Comparison of ENCODE assay signal across 8 cellular contexts in genomic region chr17:43906951-43907424, GRCh38. TPM values are rescaled to one million over a fixed set of nuclear protein-coding genes. Genes with fewer than 3 reads are reported as not detected.
DNase-seq lines count a peak whose midpoint lies in the region; ATAC-seq and TF ChIP-seq lines count a peak whose summit lies in the region.

No MANE protein-coding gene starts in this region.

- H4K20me1 ChIP-seq in DOHH2 (ENCODE audit: control insufficient read depth, insufficient read depth, low read depth, low read length), result no peaks in the 10 kb centered on the region

- CTCF ChIA-PET in activated B cell treated with CpG ODN at 0.5 μM for 24 hours (lab: Charles Lee), result interaction anchor here (3.2 kb wide), 1 partner anchor 37 kb away, joined by 10 read pairs; no protein-coding TSS in a partner anchor

- intact Hi-C loops in activated B cell treated with CpG ODN at 0.5 μM for 24 hours (cut with micrococcal nuclease), result loop anchor here (5.0 to 10.0 kb wide), 2 partner anchors 82 to 100 kb away; no protein-coding TSS in a partner anchor
- intact Hi-C loops in prostate gland (cut with DNase I), result no loop called here

- peak overlapping the region; percentile 61 for H3K4me2 ChIP-seq in DOHH2 (ENCODE audit: low read length)

- H3F3A ChIP-seq in DOHH2 (ENCODE audit: control insufficient read depth, insufficient read depth), result no peaks in the 10 kb centered on the region

- WGBS in prostate gland, result under 1% methylated on average over 26 of the region's 29 CpGs

- H3K27me3 ChIP-seq in DOHH2 (ENCODE audit: control insufficient read depth, low read length), result peaks cover 65% of the 10 kb centered on the region
- H3K27me3 ChIP-seq in prostate gland (replicated peaks; ENCODE audit: insufficient read depth), result no peaks in the 10 kb centered on the region

- no peak for TF ChIP-seq POLR2A in prostate gland (IDR thresholded peaks at IDR 0.05)

- H3K36me3 ChIP-seq in DOHH2 (ENCODE audit: control insufficient read depth, low read length) (no peaks in the 10 kb centered on the region), prostate gland (no peaks in the 10 kb centered on the region)

- H3K4me1 Mint-ChIP-seq in activated B cell treated with CpG ODN at 0.5 μM for 24 hours (peaks cover 23% of the 10 kb centered on the region), glutamatergic neuron (ENCODE audit: low read depth, unreplicated experiment) (peaks cover 14% of the 10 kb centered on the region)

- TF ChIP-seq CTCF in DOHH2 (IDR thresholded peaks at IDR 0.05; ENCODE audit: low read depth, low read length, poor library complexity, severe bottlenecking) (no peak), activated B cell treated with CpG ODN at 0.5 μM for 24 hours (IDR thresholded peaks at IDR 0.05) (no peak), glutamatergic neuron (IDR thresholded peaks at IDR 0.05; ENCODE audit: partially characterized antibody, unreplicated experiment) (no peak), prostate gland (IDR thresholded peaks at IDR 0.05) (no peak)

- H3K9me3 ChIP-seq in DOHH2 (ENCODE audit: control insufficient read depth, insufficient read depth, low read length) (no peaks in the 10 kb centered on the region), prostate gland (no peaks in the 10 kb centered on the region)

- H3K27ac ChIP-seq in DOHH2 (ENCODE audit: low read depth, low read length), result no peak overlapping the region
- peak overlapping the region; percentile 79 to 86 for H3K27ac ChIP-seq in prostate gland

- POLR2A ChIA-PET in activated B cell treated with CpG ODN at 0.5 μM for 24 hours (lab: Charles Lee), result no interaction called here

- H3K27me3 Mint-ChIP-seq in activated B cell treated with CpG ODN at 0.5 μM for 24 hours (peaks cover 55% of the 10 kb centered on the region), glutamatergic neuron (ENCODE audit: unreplicated experiment) (peaks cover 5% of the 10 kb centered on the region)

- no peaks in the 10 kb centered on the region for H3K36me3 Mint-ChIP-seq in activated B cell treated with CpG ODN at 0.5 μM for 24 hours (ENCODE audit: low read depth)
- H3K36me3 Mint-ChIP-seq in glutamatergic neuron (ENCODE audit: unreplicated experiment), result no peaks in the 10 kb centered on the region

- H3K9me3 Mint-ChIP-seq in activated B cell treated with CpG ODN at 0.5 μM for 24 hours, result no peaks in the 10 kb centered on the region
- H3K9me3 Mint-ChIP-seq in glutamatergic neuron (ENCODE audit: unreplicated experiment), result peaks cover 6% of the 10 kb centered on the region

- H3K4me1 ChIP-seq in DOHH2 (ENCODE audit: control insufficient read depth, low read length), result peaks cover 12% of the 10 kb centered on the region
- peaks cover 6% of the 10 kb centered on the region for H3K4me1 ChIP-seq in prostate gland (replicated peaks)

- no peaks in the 10 kb centered on the region for H3K9me2 ChIP-seq in DOHH2 (replicated peaks; ENCODE audit: control insufficient read depth, low read length)

- no peaks in the 10 kb centered on the region for H3K79me2 ChIP-seq in DOHH2 (ENCODE audit: control insufficient read depth, low read length)

- DNase-seq in activated B cell treated with CpG ODN at 0.5 μM for 24 hours (peak; percentile 22), glutamatergic neuron (no peak), prostate gland (ENCODE audit: low spot score) (no peak), AG20443 (ENCODE audit: low spot score) (no peak), AG08396 (ENCODE audit: low spot score) (no peak), GOT3 (lab: John Stamatoyannopoulos, UW) (no peak)

- peak overlapping the region; percentile 43 for H3K4me3 ChIP-seq in DOHH2 (ENCODE audit: low read length)
- H3K4me3 ChIP-seq in prostate gland, result peak overlapping the region; percentile 52 to 56

- no peak overlapping the region for H3K27ac Mint-ChIP-seq in activated B cell treated with CpG ODN at 0.5 μM for 24 hours
- peak overlapping the region; percentile 92 for H3K27ac Mint-ChIP-seq in glutamatergic neuron (ENCODE audit: unreplicated experiment)

- ATAC-seq in activated B cell treated with CpG ODN at 0.5 μM for 24 hours (ENCODE audit: low read depth), result peak; percentile 30
- no peak for ATAC-seq in GM21381 (IDR thresholded peaks at IDR 0.05; ENCODE audit: unreplicated experiment)

- H3K4me3 Mint-ChIP-seq in activated B cell treated with CpG ODN at 0.5 μM for 24 hours (peak overlapping the region; percentile 73), glutamatergic neuron (ENCODE audit: unreplicated experiment) (peak overlapping the region; percentile 96)

RNA-seq across cellular contexts. Expression of gene MPP2, which starts 0.3 kb away (rescaled TPM):
- total RNA-seq in activated B cell treated with CpG ODN at 0.5 μM for 24 hours, result not detected in 2 replicates
- 51.6 TPM for total RNA-seq in glutamatergic neuron (ENCODE audit: unreplicated experiment)
- 10 to 100 TPM; 14.9 to 17.7 TPM for total RNA-seq in prostate gland

RNA-seq across cellular contexts. Expression of gene PPY, which starts 35.3 kb away (rescaled TPM):
- total RNA-seq in activated B cell treated with CpG ODN at 0.5 μM for 24 hours (not detected in 2 replicates), glutamatergic neuron (ENCODE audit: unreplicated experiment) (not detected), prostate gland (not detected)

RNA-seq across cellular contexts. Expression of gene PYY, which starts 46.8 kb away (rescaled TPM):
- total RNA-seq in activated B cell treated with CpG ODN at 0.5 μM for 24 hours (not detected in 2 replicates), glutamatergic neuron (ENCODE audit: unreplicated experiment) (not detected), prostate gland (not detected)

Comparison
In these comparisons a context has a peak if more than half of its experiments do, and no peak if none do; other contexts are left out.
1. RNA of gene MPP2, which starts 0.3 kb away (total RNA-seq): 51.6 TPM in glutamatergic neuron (single experiment) and 14.9 to 17.7 TPM in prostate gland; not detected in activated B cell treated with CpG ODN at 0.5 μM for 24 hours; every median in the first group is over 10 times any median in the second.